9 cellular contexts compared by ENCODE assay signal in the genomic region with DNA sequence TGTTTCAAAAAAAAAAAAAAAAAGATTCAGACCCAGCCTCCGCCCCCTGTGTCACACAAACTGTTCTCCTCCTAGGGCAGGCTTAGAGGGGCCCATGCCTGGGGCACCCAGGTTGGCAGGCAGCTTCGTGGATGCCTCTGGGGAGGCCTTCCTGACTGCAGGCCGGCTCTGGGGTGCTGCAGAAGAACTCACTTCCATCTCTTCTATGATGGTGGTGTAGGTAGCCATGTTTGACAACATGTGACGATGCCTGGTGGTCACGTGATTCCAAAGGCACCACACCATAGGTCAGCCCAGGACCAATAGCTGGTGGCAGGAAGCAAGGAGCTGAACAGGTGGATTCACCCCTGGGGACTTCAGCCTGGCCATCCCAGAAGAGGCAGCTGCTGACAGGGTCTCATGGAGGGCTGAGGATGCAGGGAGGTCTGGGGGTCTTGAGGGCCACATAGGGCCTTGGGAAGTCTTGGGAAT. TPM values are rescaled to one million over a fixed set of nuclear protein-coding genes. Genes with fewer than 3 reads are reported as not detected.
DNase-seq lines count a peak whose midpoint lies in the region; ATAC-seq and TF ChIP-seq lines count a peak whose summit lies in the region.
"Had no signal": no experiment of that assay in that cellular context is flagged by ENCODE, and none has a peak within 500 bp of the region (broad histone marks: within the 10 kb centered on the region; RNA-seq: fewer than 3 reads in every experiment).

No MANE protein-coding gene starts in this region.

- no peak overlapping the region for H2BK12ac ChIP-seq in H9 (ENCODE audit: insufficient read length, low read depth, low read length)

- H3K14ac ChIP-seq in H9 (ENCODE audit: insufficient read depth, low read length): no peak overlapping the region

- H3K79me2 ChIP-seq in H9 (ENCODE audit: insufficient read depth, low read length): no peaks in the 10 kb centered on the region

- H3K4me1 Mint-ChIP-seq in H9: peaks cover 3 to 19% of the 10 kb centered on the region in 2 experiments

- no peak overlapping the region for H3K56ac ChIP-seq in H9 (ENCODE audit: insufficient read length, low read depth, low read length)

- WGBS in H9 (ENCODE audit: extremely low coverage, insufficient read length, low lambda C conversion rate): no CpG with 5 or more reads among the region's 5 CpGs

- no peak overlapping the region for H2AK5ac ChIP-seq in H9 (ENCODE audit: insufficient read length, low read length)

- H4K8ac ChIP-seq in H9 (replicated peaks; ENCODE audit: insufficient read length, low read depth, low read length): no peak overlapping the region

- H3T11ph ChIP-seq in H9 (ENCODE audit: low read length): no peak overlapping the region

- H3K18ac ChIP-seq in H9 (ENCODE audit: insufficient read length, low read depth, low read length): peak overlapping the region; percentile 69

- H3K4ac ChIP-seq in H9 (ENCODE audit: low read depth, low read length): no peak overlapping the region

- no peaks in the 10 kb centered on the region for H3K4me1 ChIP-seq in H9 (ENCODE audit: insufficient read depth, low read length)

- no peaks in the 10 kb centered on the region for H3K79me1 ChIP-seq in H9 (ENCODE audit: insufficient read depth, low read depth, low read length, poor library complexity, severe bottlenecking)

- no peak overlapping the region for H3K23ac ChIP-seq in H9 (ENCODE audit: insufficient read length, low read depth, low read length)

- ATAC-seq in GM18519 (IDR thresholded peaks at IDR 0.05; ENCODE audit: low FRiP score, unreplicated experiment) (no peak), GM21515 (IDR thresholded peaks at IDR 0.05; ENCODE audit: unreplicated experiment) (no peak), GM18867 (IDR thresholded peaks at IDR 0.05; ENCODE audit: unreplicated experiment) (no peak)

- no peak overlapping the region for H3K27ac ChIP-seq in H9 (ENCODE audit: insufficient read length, low read depth, low read length)

- H2BK15ac ChIP-seq in H9 (ENCODE audit: low read depth, low read length): no peak overlapping the region

- H2AFZ ChIP-seq in H9 (ENCODE audit: low read length): no peak overlapping the region

- H2BK20ac ChIP-seq in H9 (ENCODE audit: low read depth, low read length, poor library complexity, severe bottlenecking): no peak overlapping the region

- no peaks in the 10 kb centered on the region for H3K27me3 ChIP-seq in H9 (ENCODE audit: insufficient read depth, low read length)

- DNase-seq in ELF-1 (ENCODE audit: low read depth, low spot score): peak; percentile 67
- DNase-seq in H9: peak; percentile 82
- DNase-seq in SK-MEL-5 (ENCODE audit: low read depth, low spot score): peak; percentile 64
- DNase-seq in iPS-NIHi7 (ENCODE audit: extremely low spot score): peak; percentile 88
- no peak for DNase-seq in GM19238 (ENCODE audit: insufficient read length, low spot score)
- DNase-seq: activated T-cell treated with anti-CD3 and anti-CD28 coated beads, Interleukin-2, amount 50 U/mL, for 4 hours had no signal

- H3K9ac ChIP-seq in H9 (ENCODE audit: extremely low read depth, insufficient read length, low read length): no peak overlapping the region

- H3K36me3 Mint-ChIP-seq in H9 (ENCODE audit: insufficient read depth in 1 of 3, low read depth in 3 of 3): no peaks in the 10 kb centered on the region

- H3K27me3 Mint-ChIP-seq in H9 (ENCODE audit: low read depth): peaks cover 23% of the 10 kb centered on the region

- H2BK120ac ChIP-seq in H9 (ENCODE audit: low read depth, low read length, poor library complexity, severe bottlenecking): no peak overlapping the region

- no peak overlapping the region for H2BK5ac ChIP-seq in H9 (ENCODE audit: insufficient read length, low read length)

- no peaks in the 10 kb centered on the region; a peak in 1 of 5 replicates for H3K9me3 Mint-ChIP-seq in H9

- H3K4me3 Mint-ChIP-seq in H9: peak overlapping the region; percentile 51 to 77
- H3K4me3 Mint-ChIP-seq: activated T-cell treated with anti-CD3 and anti-CD28 coated beads, Interleukin-2, amount 50 U/mL, for 4 hours had no signal

- H3K23me2 ChIP-seq in H9 (ENCODE audit: insufficient read length, low read depth, low read length, poor library complexity, severe bottlenecking): no peaks in the 10 kb centered on the region

- in situ Hi-C loops in SK-MEL-5 (cut with HindIII; ENCODE audit: low pct_unique_long_range_greater_than_20kb, low sequenced_read_pairs): no loop called here

- no peak overlapping the region for H3K4me2 ChIP-seq in H9 (ENCODE audit: insufficient read depth, insufficient read length, low read length)

- H3K9me3 ChIP-seq in H9 (ENCODE audit: control insufficient read depth, low read depth, low read length): no peaks in the 10 kb centered on the region

- H3K27ac Mint-ChIP-seq in H9: peak overlapping the region; percentile 80 to 90 (median 86); a peak in 2 of 7 replicates

- no peak overlapping the region for H4K91ac ChIP-seq in H9 (ENCODE audit: insufficient read length, low read depth, low read length)

- TF ChIP-seq CTCF in H9 (conservative IDR thresholded peaks at IDR 0.05): no peak

- H4K5ac ChIP-seq in H9 (ENCODE audit: insufficient read length, low read depth, low read length): peak overlapping the region; percentile 88

- no peaks in the 10 kb centered on the region for H4K20me1 ChIP-seq in H9 (ENCODE audit: control insufficient read depth, insufficient read depth, insufficient read length)

RNA-seq across cellular contexts. Expression of a gene that starts 24.1 kb away (rescaled TPM):
- total RNA-seq in H9 (2021): 21.2 and 22.6 TPM in 2 replicates
- 12.5 and 17.6 TPM in 2 replicates for total RNA-seq in SK-MEL-5 (2014; rRNA removed; shearing (Covaris generic))
- 38.5 and 51.5 TPM in 2 replicates for polyA plus RNA-seq in SK-MEL-5 (2015; cell fraction: cytosol; rRNA removed)
- polyA plus RNA-seq in SK-MEL-5 (2015; cell fraction: nucleus; rRNA removed): 19.6 and 24.9 TPM in 2 replicates

RNA-seq across cellular contexts. Expression of a gene that starts 58.7 kb away (rescaled TPM):
- 19.8 and 20.4 TPM in 2 replicates for total RNA-seq in H9 (2021)
- 128 and 148 TPM in 2 replicates for total RNA-seq in SK-MEL-5 (2014; rRNA removed; shearing (Covaris generic))
- 284 and 312 TPM in 2 replicates for polyA plus RNA-seq in SK-MEL-5 (2015; cell fraction: cytosol; rRNA removed)
- 287 and 366 TPM in 2 replicates for polyA plus RNA-seq in SK-MEL-5 (2015; cell fraction: nucleus; rRNA removed)
